In the genomic region with DNA sequence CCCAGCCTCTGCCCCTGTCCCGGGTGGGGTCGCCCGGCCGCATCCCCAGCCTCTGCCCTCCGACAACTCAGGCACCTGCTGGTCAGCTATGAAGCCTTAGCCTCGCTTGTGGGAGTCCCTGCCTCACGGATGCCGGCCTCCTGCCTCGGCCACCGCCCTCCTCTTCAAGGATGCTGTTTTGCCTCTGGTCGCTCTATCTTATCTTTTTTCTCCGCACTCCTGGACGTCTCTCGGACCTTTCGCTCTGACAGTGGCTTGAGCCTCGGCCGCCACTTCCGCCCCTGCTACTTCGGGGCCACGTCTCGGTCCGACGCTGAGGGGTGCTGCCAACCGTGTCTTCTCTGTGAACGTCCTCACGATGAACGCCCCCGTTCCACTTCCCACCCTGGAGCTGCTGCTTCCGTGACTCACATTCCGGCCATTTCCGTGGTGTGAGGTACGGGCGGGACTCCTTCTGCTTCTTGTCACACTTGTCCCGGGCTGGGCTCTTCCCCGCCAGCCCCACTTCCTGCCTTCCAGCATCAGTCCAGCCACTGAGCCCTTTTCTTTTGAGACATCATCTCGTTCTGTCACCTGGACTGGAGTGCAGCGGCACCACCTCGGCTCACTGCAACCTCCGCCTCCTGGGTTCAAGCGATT, we compare ENCODE assay signal across 32 cellular contexts.
"Had no signal": no experiment of that assay in that cellular context is flagged by ENCODE, and none has a peak within 500 bp of the region (broad histone marks: within the 10 kb centered on the region; RNA-seq: fewer than 3 reads in every experiment).

No MANE protein-coding gene starts in this region.

- H3K9me3 Mint-ChIP-seq: activated CD4-positive, alpha-beta memory T cell treated with anti-CD3 and anti-CD28 coated beads, Interleukin-2, amount 10 ng/mL, durations not matched to agents 7 days and 5 days; activated naive CD8-positive, alpha-beta T cell treated with anti-CD3 and anti-CD28 coated beads for 36 hours; T-cell had no signal

- H3K27ac Mint-ChIP-seq: activated B cell treated with CpG ODN at 0.5 μM for 24 hours; activated CD4-positive, alpha-beta memory T cell treated with anti-CD3 and anti-CD28 coated beads, Interleukin-2, amount 10 ng/mL, durations not matched to agents 7 days and 5 days; activated CD8-positive, alpha-beta memory T cell treated with anti-CD3 and anti-CD28 coated beads, Interleukin-2, amount 10 ng/mL, durations not matched to agents 7 days and 5 days; activated naive CD8-positive, alpha-beta T cell treated with anti-CD3 and anti-CD28 coated beads for 36 hours; T-cell had no signal

- H3K36me3 Mint-ChIP-seq: activated CD8-positive, alpha-beta memory T cell treated with anti-CD3 and anti-CD28 coated beads, Interleukin-2, amount 10 ng/mL, durations not matched to agents 7 days and 5 days; activated naive CD8-positive, alpha-beta T cell treated with anti-CD3 and anti-CD28 coated beads for 36 hours; T-cell had no signal

- H3K9me3 ChIP-seq: ascending aorta, MG63 had no signal

- ATAC-seq: activated CD8-positive, alpha-beta memory T cell treated with anti-CD3 and anti-CD28 coated beads, Interleukin-2, amount 10 ng/mL, durations not matched to agents 7 days and 5 days; Right ventricle myocardium inferior; SK-N-SH treated with all-trans-retinoic acid at 6 μM for 48 hours; T-cell had no signal

- DNase-seq: activated B cell treated with CpG ODN at 0.5 μM for 24 hours; activated CD4-positive, alpha-beta memory T cell treated with anti-CD3 and anti-CD28 coated beads, Interleukin-2, amount 10 ng/mL, durations not matched to agents 7 days and 5 days; activated CD4-positive, alpha-beta T cell treated with anti-CD3 and anti-CD28 coated beads for 4 hours; activated CD4-positive, CD25-positive, alpha-beta regulatory T cell treated with anti-CD3 and anti-CD28 coated beads, Interleukin-2, amount 50 U/mL, for 72 hours; activated CD8-positive, alpha-beta memory T cell treated with anti-CD3 and anti-CD28 coated beads for 24 hours; activated CD8-positive, alpha-beta memory T cell treated with anti-CD3 and anti-CD28 coated beads, Interleukin-2, amount 10 ng/mL, durations not matched to agents 7 days and 5 days; activated CD8-positive, alpha-beta memory T cell treated with anti-CD3 and anti-CD28 coated beads, Interleukin-2, amount 50 U/mL, for 48 hours; activated effector memory CD4-positive, alpha-beta T cell treated with Interleukin-2 at 50 U/mL for 16 hours; activated naive CD4-positive, alpha-beta T cell treated with anti-CD3 and anti-CD28 coated beads, Interleukin-2, amount 50 U/mL, for 16 hours; activated naive CD8-positive, alpha-beta T cell treated with anti-CD3 and anti-CD28 coated beads for 36 hours; activated T-cell treated with anti-CD3 and anti-CD28 coated beads, Interleukin-2, amount 50 U/mL, for 48 hours; amygdala; Kasumi-1; MG63; NCI-H1048; NCI-H1105 treated with DMSO at 0.1 percent for 48 hours; NCI-H1436; NCI-H1694; NCI-H1930; NCI-H2081 treated with DMSO at 0.1 percent for 48 hours; NCI-H226; NCI-H446 treated with DMSO at 0.1 percent for 48 hours; NCI-H748 treated with DMSO at 0.1 percent for 48 hours; NK-92 treated with Interleukin-12 subunit alpha and Interleukin-12 subunit beta, amount 100 ng/mL, for 24 hours; PC-9; SIG-M5; T-cell; T-helper 2 cell; T-helper 9 cell had no signal

- H3K4me3 Mint-ChIP-seq: activated B cell treated with CpG ODN at 0.5 μM for 24 hours; activated CD4-positive, alpha-beta memory T cell treated with anti-CD3 and anti-CD28 coated beads, Interleukin-2, amount 10 ng/mL, durations not matched to agents 7 days and 5 days; activated CD8-positive, alpha-beta memory T cell treated with anti-CD3 and anti-CD28 coated beads, Interleukin-2, amount 10 ng/mL, durations not matched to agents 7 days and 5 days; activated naive CD8-positive, alpha-beta T cell treated with anti-CD3 and anti-CD28 coated beads for 36 hours; T-cell had no signal

- H3K4me1 Mint-ChIP-seq: activated B cell treated with CpG ODN at 0.5 μM for 24 hours; activated CD4-positive, alpha-beta memory T cell treated with anti-CD3 and anti-CD28 coated beads, Interleukin-2, amount 10 ng/mL, durations not matched to agents 7 days and 5 days; activated CD8-positive, alpha-beta memory T cell treated with anti-CD3 and anti-CD28 coated beads, Interleukin-2, amount 10 ng/mL, durations not matched to agents 7 days and 5 days had no signal
